Comparison of ENCODE assay signal across 27 cellular contexts in the genomic region with DNA sequence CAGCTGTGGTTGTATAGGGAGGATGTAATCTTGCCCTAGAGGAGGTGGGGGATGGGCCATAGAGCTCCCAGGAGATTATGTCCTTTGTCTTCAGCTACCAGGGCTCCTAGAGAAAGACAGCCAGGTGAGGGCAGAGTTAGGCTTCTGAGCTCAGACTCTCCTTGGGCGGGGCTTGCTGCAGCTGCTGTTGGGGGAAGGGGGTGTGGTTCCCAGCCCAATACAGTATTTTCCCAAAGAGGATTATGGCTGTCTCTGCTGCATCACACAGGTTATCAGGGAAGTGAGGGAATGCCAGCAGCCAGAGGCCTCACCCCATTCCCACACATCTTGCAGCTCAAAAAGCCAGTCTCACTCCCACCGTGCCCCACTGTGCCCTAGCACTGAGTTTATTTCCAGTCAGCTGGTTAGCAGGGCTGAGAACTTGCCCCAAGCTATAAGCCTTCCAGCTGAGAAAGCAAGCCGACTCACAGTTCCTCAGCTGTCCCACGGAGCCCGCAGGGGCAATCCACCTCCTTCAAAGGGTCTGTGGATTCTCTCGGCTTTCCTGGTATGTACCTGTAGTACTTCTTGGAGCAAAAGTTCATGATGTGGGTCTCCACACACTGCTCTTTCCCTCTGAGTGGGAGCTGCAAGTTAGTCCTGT.
DNase-seq lines count a peak whose midpoint lies in the region; ATAC-seq and TF ChIP-seq lines count a peak whose summit lies in the region.
"Had no signal": no experiment of that assay in that cellular context is flagged by ENCODE, and none has a peak within 500 bp of the region (broad histone marks: within the 10 kb centered on the region; RNA-seq: fewer than 3 reads in every experiment).

No MANE protein-coding gene starts in this region.

- H3K4me3 ChIP-seq in ectodermal cell (ENCODE audit: insufficient read depth, low read depth, low read length) (no peak overlapping the region), mucosa of descending colon (no peak overlapping the region), MG63 (no peak overlapping the region)
- H3K4me3 ChIP-seq: cardiac muscle cell, heart right ventricle, psoas muscle, skin epidermis, suprapubic skin, uterus had no signal

- no peak overlapping the region for H3T11ph ChIP-seq in H9 (ENCODE audit: low read length)

- H3K9me3 ChIP-seq in H9 (ENCODE audit: control insufficient read depth, low read depth, low read length) (no peaks in the 10 kb centered on the region), ectodermal cell (ENCODE audit: control insufficient read depth, low read length) (no peaks in the 10 kb centered on the region), mucosa of descending colon (no peaks in the 10 kb centered on the region), MG63 (0 out of 2 replicates have a peak, but pooled peaks cover 2% of the 10 kb centered on the region)
- H3K9me3 ChIP-seq: neutrophil, psoas muscle, suprapubic skin, uterus had no signal

- no peak overlapping the region for H2BK120ac ChIP-seq in H9 (ENCODE audit: low read depth, low read length, poor library complexity, severe bottlenecking)

- peak overlapping the region; percentile 49 to 93 (median 73) for H3K27ac Mint-ChIP-seq in H9
- H3K27ac Mint-ChIP-seq: activated CD4-positive, alpha-beta T cell treated with anti-CD3 and anti-CD28 coated beads for 36 hours; activated naive CD4-positive, alpha-beta T cell treated with anti-CD3 and anti-CD28 coated beads for 36 hours; stimulated activated memory B cell treated with anti-CD40 and anti-IgM and Interleukin-4, amounts not matched to agents 10 μg/mL and 1 μg/mL and 100 μg/mL, for 72 hours had no signal

- H2BK20ac ChIP-seq in H9 (ENCODE audit: low read depth, low read length, poor library complexity, severe bottlenecking) = no peak overlapping the region

- intact Hi-C loops in mucosa of descending colon (cut with DNase I, micrococcal nuclease) = no loop called here

- H2BK5ac ChIP-seq in H9 (ENCODE audit: insufficient read length, low read length) = no peak overlapping the region

- TF ChIP-seq CTCF in H9 (conservative IDR thresholded peaks at IDR 0.05) (peak; percentile 27; the same call in 1 of the 3 replicates), mucosa of descending colon (IDR thresholded peaks at IDR 0.05) (no peak)

- peaks cover 7 to 8% of the 10 kb centered on the region in 2 experiments; a peak in 4 of 5 replicates for H3K9me3 Mint-ChIP-seq in H9

- peaks cover 0 to 6% (median 0%) of the 10 kb centered on the region in 3 experiments; a peak in 3 of 7 replicates for H3K36me3 Mint-ChIP-seq in H9 (ENCODE audit: insufficient read depth in 1 of 3, low read depth in 3 of 3)
- H3K36me3 Mint-ChIP-seq: stimulated activated memory B cell treated with anti-CD40 and anti-IgM and Interleukin-4, amounts not matched to agents 10 μg/mL and 1 μg/mL and 100 μg/mL, for 72 hours had no signal

- H4K8ac ChIP-seq in H9 (replicated peaks; ENCODE audit: insufficient read length, low read depth, low read length) = no peak overlapping the region

- H3K18ac ChIP-seq in H9 (ENCODE audit: insufficient read length, low read depth, low read length) = peak overlapping the region; percentile 3

- no peak overlapping the region for H4K5ac ChIP-seq in H9 (ENCODE audit: insufficient read length, low read depth, low read length)

- H3K79me1 ChIP-seq in H9 (ENCODE audit: insufficient read depth, low read depth, low read length, poor library complexity, severe bottlenecking) = no peaks in the 10 kb centered on the region

- H3K36me3 ChIP-seq in ectodermal cell (ENCODE audit: control insufficient read depth, insufficient read depth, low read length) (no peaks in the 10 kb centered on the region), mucosa of descending colon (ENCODE audit: low read depth) (no peaks in the 10 kb centered on the region), MG63 (no peaks in the 10 kb centered on the region)
- H3K36me3 ChIP-seq: cardiac muscle cell, heart right ventricle, neutrophil, suprapubic skin, uterus had no signal

- H2BK15ac ChIP-seq in H9 (ENCODE audit: low read depth, low read length) = no peak overlapping the region

- H3K9ac ChIP-seq in H9 (ENCODE audit: extremely low read depth, insufficient read length, low read length) = no peak overlapping the region

- no peak overlapping the region for H2AFZ ChIP-seq in H9 (ENCODE audit: low read length)

- H3K79me2 ChIP-seq in H9 (ENCODE audit: insufficient read depth, low read length) = no peaks in the 10 kb centered on the region

- H4K20me1 ChIP-seq in H9 (ENCODE audit: control insufficient read depth, insufficient read depth, insufficient read length) = no peaks in the 10 kb centered on the region

- no peaks in the 10 kb centered on the region for H3K27me3 ChIP-seq in H9 (ENCODE audit: insufficient read depth, low read length)
- no peaks in the 10 kb centered on the region for H3K27me3 ChIP-seq in ectodermal cell (ENCODE audit: control insufficient read depth, insufficient read depth, low read length, poor library complexity, severe bottlenecking)
- no peaks in the 10 kb centered on the region for H3K27me3 ChIP-seq in MG63
- H3K27me3 ChIP-seq: cardiac muscle cell, neutrophil, suprapubic skin, uterus had no signal

- no peak overlapping the region for H4K91ac ChIP-seq in H9 (ENCODE audit: insufficient read length, low read depth, low read length)

- H3K4me3 Mint-ChIP-seq in H9 = no peak overlapping the region
- H3K4me3 Mint-ChIP-seq: activated CD4-positive, alpha-beta T cell treated with anti-CD3 and anti-CD28 coated beads for 36 hours; activated naive CD4-positive, alpha-beta T cell treated with anti-CD3 and anti-CD28 coated beads for 36 hours; activated T-cell treated with anti-CD3 and anti-CD28 coated beads, Interleukin-2, amount 50 U/mL, for 72 hours; stimulated activated memory B cell treated with anti-CD40 and anti-IgM and Interleukin-4, amounts not matched to agents 10 μg/mL and 1 μg/mL and 100 μg/mL, for 72 hours had no signal

- no peak overlapping the region for H3K56ac ChIP-seq in H9 (ENCODE audit: insufficient read length, low read depth, low read length)

- DNase-seq in H9 (peak; percentile 95), NCI-H226 (peak; percentile 95), mucosa of descending colon (no peak), MG63 (no peak), NCI-H510A (lab: John Stamatoyannopoulos, UW) (no peak), SW480 (ENCODE audit: low spot score) (no peak)
- DNase-seq in activated CD4-positive, alpha-beta T cell treated with anti-CD3 and anti-CD28 coated beads, Interleukin-2, amount 50 U/mL, for 4 hours = no peak
- DNase-seq: activated CD4-positive, alpha-beta T cell treated with anti-CD3 and anti-CD28 coated beads for 36 hours; activated naive CD4-positive, alpha-beta T cell treated with anti-CD3 and anti-CD28 coated beads for 36 hours; activated T-cell treated with anti-CD3 and anti-CD28 coated beads, Interleukin-2, amount 50 U/mL, for 72 hours; amniotic stem cell; heart right ventricle; Kasumi-1; NCI-H1048; NCI-H187; psoas muscle; RPMI8226; stimulated activated CD4-positive, alpha-beta T cell treated with anti-CD3 and anti-CD28 coated beads, Interleukin-1b, Interleukin-23, amount 100 ng/mL, for 48 hours; SW 1271; uterus had no signal

- no peak overlapping the region for H3K23ac ChIP-seq in H9 (ENCODE audit: insufficient read length, low read depth, low read length)

- no CpG with 5 or more reads among the region's 6 CpGs for WGBS in H9 (ENCODE audit: extremely low coverage, insufficient read length, low lambda C conversion rate)
- 58 to 59% methylated on average over 6 of the region's 6 CpGs for WGBS in ectodermal cell, 2 experiments

- peaks cover 27 to 32% of the 10 kb centered on the region in 2 experiments for H3K4me1 Mint-ChIP-seq in H9
- H3K4me1 Mint-ChIP-seq: activated CD4-positive, alpha-beta T cell treated with anti-CD3 and anti-CD28 coated beads for 36 hours; stimulated activated memory B cell treated with anti-CD40 and anti-IgM and Interleukin-4, amounts not matched to agents 10 μg/mL and 1 μg/mL and 100 μg/mL, for 72 hours had no signal

- peak; percentile 15 for ATAC-seq in mucosa of descending colon
- ATAC-seq: activated CD4-positive, alpha-beta T cell treated with anti-CD3 and anti-CD28 coated beads for 36 hours; activated T-cell treated with anti-CD3 and anti-CD28 coated beads, Interleukin-2, amount 50 U/mL, for 72 hours; heart right ventricle; psoas muscle; stimulated activated memory B cell treated with anti-CD40 and anti-IgM and Interleukin-4, amounts not matched to agents 10 μg/mL and 1 μg/mL and 100 μg/mL, for 72 hours had no signal

- H3K4ac ChIP-seq in H9 (ENCODE audit: low read depth, low read length) = no peak overlapping the region

- H3K4me2 ChIP-seq in H9 (ENCODE audit: insufficient read depth, insufficient read length, low read length) = no peak overlapping the region

- peaks cover 6% of the 10 kb centered on the region; the same call in 1 of the 2 replicates for H3K4me1 ChIP-seq in H9 (ENCODE audit: insufficient read depth, low read length)
- peaks cover 4% of the 10 kb centered on the region for H3K4me1 ChIP-seq in ectodermal cell (ENCODE audit: control insufficient read depth, insufficient read depth, low read length)
- no peaks in the 10 kb centered on the region for H3K4me1 ChIP-seq in mucosa of descending colon (ENCODE audit: low read depth)
- H3K4me1 ChIP-seq: heart right ventricle, psoas muscle, suprapubic skin, uterus had no signal

- H3K27me3 Mint-ChIP-seq in H9 (ENCODE audit: low read depth) = no peaks in the 10 kb centered on the region
- H3K27me3 Mint-ChIP-seq: stimulated activated memory B cell treated with anti-CD40 and anti-IgM and Interleukin-4, amounts not matched to agents 10 μg/mL and 1 μg/mL and 100 μg/mL, for 72 hours had no signal

- no peak overlapping the region for H3K27ac ChIP-seq in H9 (ENCODE audit: insufficient read length, low read depth, low read length)
- H3K27ac ChIP-seq in ectodermal cell (ENCODE audit: insufficient read depth, low read depth, low read length, poor library complexity, severe bottlenecking) = peak overlapping the region; percentile 65
- H3K27ac ChIP-seq: C4-2B, cardiac muscle cell, heart right ventricle, neutrophil, psoas muscle, skin epidermis, suprapubic skin, uterus had no signal

- H2AK5ac ChIP-seq in H9 (ENCODE audit: insufficient read length, low read length) = no peak overlapping the region

- no peaks in the 10 kb centered on the region for H3K23me2 ChIP-seq in H9 (ENCODE audit: insufficient read length, low read depth, low read length, poor library complexity, severe bottlenecking)

- H3K14ac ChIP-seq in H9 (ENCODE audit: insufficient read depth, low read length) = peak overlapping the region; percentile 78; the same call in 1 of the 2 replicates

- no peak overlapping the region for H2BK12ac ChIP-seq in H9 (ENCODE audit: insufficient read length, low read depth, low read length)

Comparison
In these comparisons a context has a peak if more than half of its experiments do, and no peak if none do; other contexts are left out.
1. DNase-seq: peak in H9 (single experiment) and NCI-H226 (single experiment); none in mucosa of descending colon (0 of 3), activated CD4-positive, alpha-beta T cell treated with anti-CD3 and anti-CD28 coated beads, Interleukin-2, amount 50 U/mL, for 4 hours (0 of 2), MG63 (single experiment), NCI-H510A (single experiment) and SW480 (single experiment).